1 cellular context compared by ENCODE assay signal in genomic region chr11:69335010-69335409, GRCh38.
TF ChIP-seq lines count a peak whose summit lies in the region.

No MANE protein-coding gene starts in this region.

TF ChIP-seq in K562, 482 proteins besides CTCF, POLR2A, EP300 and RAD21:
- TF ChIP-seq ETV1 (tag; conservative IDR thresholded peaks at IDR 0.05; ENCODE audit: low read depth) (no peak), KDM1A (IDR thresholded peaks at IDR 0.05) (no peak), SMARCA4 (IDR thresholded peaks at IDR 0.05) (no peak), MBD2 (IDR thresholded peaks at IDR 0.05; ENCODE audit: borderline replicate concordance, low read depth) (0 out of 2 replicates have a peak, but pooled peaks have one; percentile 38), PKNOX1 (IDR thresholded peaks at IDR 0.05) (0 out of 2 replicates have a peak, but pooled peaks have one; percentile 13), ZBTB8A (IDR thresholded peaks at IDR 0.05; ENCODE audit: partially characterized antibody) (no peak), NKRF (IDR thresholded peaks at IDR 0.05; ENCODE audit: borderline replicate concordance) (no peak), MAFK (IDR thresholded peaks at IDR 0.05; ENCODE audit: low read length) (peak; percentile 56), EGR1 (conservative IDR thresholded peaks at IDR 0.05) (no peak), MGA (IDR thresholded peaks at IDR 0.05) (no peak), NUFIP1 (IDR thresholded peaks at IDR 0.05; ENCODE audit: partially characterized antibody) (no peak), CEBPZ (IDR thresholded peaks at IDR 0.05; ENCODE audit: borderline replicate concordance, low read depth, low read length) (peak; percentile 78; the same call in 1 of the 2 replicates), RBM25 (IDR thresholded peaks at IDR 0.05; ENCODE audit: low read depth, low read length, severe bottlenecking) (no peak)
